In the genomic region with DNA sequence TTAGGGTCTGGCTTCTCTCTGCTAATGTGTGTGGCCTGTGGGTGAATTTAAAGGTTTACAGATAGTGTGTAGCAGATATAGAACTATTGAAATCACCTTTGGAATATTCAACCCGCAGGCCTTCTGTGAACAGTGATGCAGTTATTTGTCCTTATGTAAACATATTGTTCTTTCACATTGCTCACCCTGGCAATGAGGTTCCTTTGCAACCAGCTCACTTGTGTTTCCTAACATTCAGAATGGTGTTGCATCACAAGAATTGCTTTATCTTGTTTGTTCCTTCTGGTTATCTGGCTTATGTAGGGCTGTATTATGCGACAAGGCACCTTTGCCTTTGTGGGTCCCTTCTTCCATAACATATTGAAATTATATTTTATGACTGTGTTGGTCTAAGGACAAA, we compare ENCODE assay signal across 25 cellular contexts.
DNase-seq lines count a peak whose midpoint lies in the region; ATAC-seq, FAIRE-seq and TF ChIP-seq lines count a peak whose summit lies in the region.
"Had no signal": no experiment of that assay in that cellular context is flagged by ENCODE, and none has a peak within 500 bp of the region (broad histone marks: within the 10 kb centered on the region; RNA-seq: fewer than 3 reads in every experiment).

No MANE protein-coding gene starts in this region.

- no peak overlapping the region for H3K9ac ChIP-seq in trophoblast cell (ENCODE audit: low read length)

- TF ChIP-seq POLR2A in H54 (IDR thresholded peaks at IDR 0.05; ENCODE audit: low read depth, low read length) = no peak

- H2AFZ ChIP-seq in trophoblast cell (ENCODE audit: insufficient read depth, low read length, poor library complexity) = no peak overlapping the region

- FAIRE-seq in H54 (lab: Jason Lieb, UNC) = peak; percentile 65
- FAIRE-seq: islet of Langerhans, RCC 7860 had no signal

- no peak overlapping the region for H2BK12ac ChIP-seq in trophoblast cell (ENCODE audit: low read length)

- no peak overlapping the region for H4K12ac ChIP-seq in trophoblast cell (ENCODE audit: low read depth, low read length)

- H4K91ac ChIP-seq in trophoblast cell (ENCODE audit: low read depth, low read length) = no peak overlapping the region

- H2AK5ac ChIP-seq in trophoblast cell (ENCODE audit: low read length) = no peak overlapping the region

- no peaks in the 10 kb centered on the region for H3K79me2 ChIP-seq in trophoblast cell (ENCODE audit: control insufficient read depth, insufficient read depth, low read length, poor library complexity)

- H3K4ac ChIP-seq in trophoblast cell (ENCODE audit: low read depth, low read length) = no peak overlapping the region

- H3K36me3 ChIP-seq in RWPE2 (ENCODE audit: low read depth) (no peaks in the 10 kb centered on the region), trophoblast cell (ENCODE audit: control insufficient read depth in 1 of 2, insufficient read depth in 2 of 2, low read length in 2 of 2) (no peaks in the 10 kb centered on the region), brain microvascular endothelial cell (replicated peaks) (no peaks in the 10 kb centered on the region)
- H3K36me3 ChIP-seq: cardiac muscle cell, SJSA1 had no signal

- H2BK120ac ChIP-seq in trophoblast cell (ENCODE audit: insufficient read depth, low read length, poor library complexity) = no peak overlapping the region

- H3K4me3 ChIP-seq in RWPE2 (ENCODE audit: severe bottlenecking) (no peak overlapping the region), fibroblast of the aortic adventitia (ENCODE audit: low read depth, low read length) (no peak overlapping the region), trophoblast cell (ENCODE audit: low read depth, low read length) (no peak overlapping the region), brain microvascular endothelial cell (ENCODE audit: low read depth, low read length) (no peak overlapping the region)
- H3K4me3 ChIP-seq: cardiac muscle cell, lung, psoas muscle, SJSA1, smooth muscle cell, testis had no signal

- H3K9me3 ChIP-seq in RWPE2 (ENCODE audit: severe bottlenecking) (no peaks in the 10 kb centered on the region), trophoblast cell (ENCODE audit: insufficient read depth, low read depth, low read length) (no peaks in the 10 kb centered on the region)
- H3K9me3 ChIP-seq: SJSA1, testis had no signal

- no peak for TF ChIP-seq CTCF in RWPE2 (IDR thresholded peaks at IDR 0.05; ENCODE audit: poor library complexity, severe bottlenecking)
- no peak for TF ChIP-seq CTCF in fibroblast of the aortic adventitia (IDR thresholded peaks at IDR 0.05; ENCODE audit: insufficient read depth, low read length)
- no peak for TF ChIP-seq CTCF in brain microvascular endothelial cell (IDR thresholded peaks at IDR 0.05; ENCODE audit: low read depth, low read length, missing control alignments)

- no peaks in the 10 kb centered on the region for H3K79me1 ChIP-seq in trophoblast cell (ENCODE audit: low read length)

- in situ Hi-C loops in brain microvascular endothelial cell (cut with HindIII; ENCODE audit: low pct_ligation_motif_present, low sequenced_read_pairs) = no loop called here

- no peak overlapping the region for H2BK5ac ChIP-seq in trophoblast cell (ENCODE audit: low read depth, low read length, poor library complexity)

- ATAC-seq in RWPE2 (ENCODE audit: low read depth) (peak; percentile 36; the same call in 2 of the 3 replicates), GM21381 (IDR thresholded peaks at IDR 0.05; ENCODE audit: unreplicated experiment) (no peak), HG03442 (IDR thresholded peaks at IDR 0.05; ENCODE audit: unreplicated experiment) (no peak)
- ATAC-seq: psoas muscle; stimulated activated memory B cell treated with anti-CD40 and anti-IgM and Interleukin-4, amounts not matched to agents 10 μg/mL and 1 μg/mL and 100 μg/mL, for 72 hours had no signal

- H3K27me3 ChIP-seq in RWPE2 (ENCODE audit: insufficient read depth, poor library complexity, severe bottlenecking) (peaks cover 5% of the 10 kb centered on the region), trophoblast cell (ENCODE audit: insufficient read depth, low read length) (no peaks in the 10 kb centered on the region), brain microvascular endothelial cell (replicated peaks) (no peaks in the 10 kb centered on the region)
- H3K27me3 ChIP-seq: cardiac muscle cell, SJSA1, testis had no signal

- H4K8ac ChIP-seq in trophoblast cell (ENCODE audit: low read depth, low read length) = no peak overlapping the region

- WGBS in trophoblast cell (ENCODE audit: extremely low coverage, insufficient coverage, insufficient read length) = no CpG with 5 or more reads among the region's 2 CpGs

- H3K23ac ChIP-seq in trophoblast cell (ENCODE audit: low read length) = no peak overlapping the region

- H3K27ac ChIP-seq in RWPE2 (ENCODE audit: poor library complexity, severe bottlenecking) (no peak overlapping the region), trophoblast cell (ENCODE audit: low read depth, low read length) (no peak overlapping the region), brain microvascular endothelial cell (no peak overlapping the region)
- H3K27ac ChIP-seq: cardiac muscle cell, psoas muscle, SJSA1, testis had no signal

- no peak overlapping the region for H3K18ac ChIP-seq in trophoblast cell (ENCODE audit: low read length)

- no peak for DNase-seq in H54 (ENCODE audit: insufficient read length, low spot score)
- no peak for DNase-seq in RWPE2 (ENCODE audit: low spot score)
- peak; percentile 42 for DNase-seq in fibroblast of the aortic adventitia (ENCODE audit: low read depth)
- DNase-seq in trophoblast cell = peak; percentile 66 to 92
- DNase-seq in amniotic stem cell (lab: John Stamatoyannopoulos, UW) = no peak
- no peak for DNase-seq in brain microvascular endothelial cell
- DNase-seq: activated CD8-positive, alpha-beta memory T cell treated with anti-CD3 and anti-CD28 coated beads, Interleukin-2, amount 50 U/mL, for 4 hours; activated effector memory CD4-positive, alpha-beta T cell treated with anti-CD3 and anti-CD28 coated beads, Interleukin-2, amount 50 U/mL, for 16 hours; foreskin melanocyte; HCEC 1CT; hypothalamus; NCI-H1436; NCI-H510A treated with DMSO at 0.1 percent for 48 hours; NK-92 treated with Interleukin-12 subunit alpha and Interleukin-12 subunit beta, amount 100 ng/mL, for 24 hours; psoas muscle; testis had no signal

- no peak overlapping the region for H3K14ac ChIP-seq in trophoblast cell (ENCODE audit: low read length)

- H3K4me1 ChIP-seq in RWPE2 (ENCODE audit: insufficient read depth, poor library complexity, severe bottlenecking) (no peaks in the 10 kb centered on the region), trophoblast cell (ENCODE audit: control insufficient read depth in 1 of 2, insufficient read depth in 2 of 2, low read length in 2 of 2) (no peaks in the 10 kb centered on the region)
- H3K4me1 ChIP-seq: psoas muscle, SJSA1, testis had no signal

- H3K4me2 ChIP-seq in trophoblast cell (ENCODE audit: low read length) = no peak overlapping the region
- H3K4me2 ChIP-seq: smooth muscle cell had no signal

Comparison
In these comparisons a context has a peak if more than half of its experiments do, and no peak if none do; other contexts are left out.
1. DNase-seq: peak in fibroblast of the aortic adventitia (single experiment) and trophoblast cell (2 of 2); none in H54 (single experiment), RWPE2 (single experiment), amniotic stem cell (single experiment) and brain microvascular endothelial cell (single experiment).